ENCODE assay signal across 11 cellular contexts in genomic region chr6:106666290-106667021, GRCh38. TPM values are rescaled to one million over a fixed set of nuclear protein-coding genes. Genes with fewer than 3 reads are reported as not detected.
DNase-seq lines count a peak whose midpoint lies in the region; ATAC-seq, FAIRE-seq and TF ChIP-seq lines count a peak whose summit lies in the region.
"Had no signal": no experiment of that assay in that cellular context is flagged by ENCODE, and none has a peak within 500 bp of the region (broad histone marks: within the 10 kb centered on the region; RNA-seq: fewer than 3 reads in every experiment).

No MANE protein-coding gene starts in this region.

- no peak overlapping the region for H3K4me3 ChIP-seq in endodermal cell (ENCODE audit: low read length)
- H3K4me3 ChIP-seq: cardiac muscle cell had no signal

- TF ChIP-seq CTCF in endodermal cell (conservative IDR thresholded peaks at IDR 0.05) (no peak), progenitor cell of endocrine pancreas (IDR thresholded peaks at IDR 0.05; ENCODE audit: unreplicated experiment) (no peak)

- no peak for DNase-seq in GM12892 (ENCODE audit: insufficient read length)
- peak; percentile 51 for DNase-seq in endodermal cell
- no peak for DNase-seq in NK-92 (lab: John Stamatoyannopoulos, UW; ENCODE audit: unreplicated experiment)
- DNase-seq in progenitor cell of endocrine pancreas (ENCODE audit: low spot score, unreplicated experiment) = no peak
- DNase-seq in midbrain (lab: John Stamatoyannopoulos, UW) = no peak
- DNase-seq in OCI-M1 (lab: John Stamatoyannopoulos, UW) = no peak
- DNase-seq: immature natural killer cell; stimulated activated CD4-positive, alpha-beta T cell treated with anti-CD3 and anti-CD28 coated beads, Interleukin-4, amount 100 ng/mL, for 1 hour had no signal

- H3K4me1 Mint-ChIP-seq in endodermal cell (no peaks in the 10 kb centered on the region), progenitor cell of endocrine pancreas (ENCODE audit: low read depth) (peaks cover 4% of the 10 kb centered on the region)
- H3K4me1 Mint-ChIP-seq: immature natural killer cell had no signal

- no peaks in the 10 kb centered on the region for H3K9me3 Mint-ChIP-seq in endodermal cell
- no peaks in the 10 kb centered on the region for H3K9me3 Mint-ChIP-seq in progenitor cell of endocrine pancreas (ENCODE audit: low read depth)
- H3K9me3 Mint-ChIP-seq: immature natural killer cell had no signal

- ATAC-seq in GM21360 (IDR thresholded peaks at IDR 0.05; ENCODE audit: unreplicated experiment) = peak; percentile 95
- ATAC-seq in HG03139 (IDR thresholded peaks at IDR 0.05; ENCODE audit: unreplicated experiment) = peak; percentile 99

- H3K36me3 Mint-ChIP-seq in endodermal cell (ENCODE audit: low read depth) (peaks cover 32% of the 10 kb centered on the region), progenitor cell of endocrine pancreas (ENCODE audit: insufficient read depth) (peaks cover 29% of the 10 kb centered on the region)

- peaks cover 24% of the 10 kb centered on the region for H3K36me3 ChIP-seq in endodermal cell (ENCODE audit: control insufficient read depth, insufficient read depth, low read length)

- no peaks in the 10 kb centered on the region for H3K9me3 ChIP-seq in endodermal cell (ENCODE audit: control insufficient read depth, low read length)

- no peak overlapping the region for H3K27ac ChIP-seq in endodermal cell (ENCODE audit: low read depth, low read length)
- H3K27ac ChIP-seq: cardiac muscle cell had no signal

- H3K27me3 Mint-ChIP-seq in endodermal cell (ENCODE audit: insufficient read depth) (no peaks in the 10 kb centered on the region), progenitor cell of endocrine pancreas (no peaks in the 10 kb centered on the region)

- H3K4me3 Mint-ChIP-seq in endodermal cell = no peak overlapping the region
- H3K4me3 Mint-ChIP-seq in progenitor cell of endocrine pancreas (ENCODE audit: low read depth) = no peak overlapping the region
- H3K4me3 Mint-ChIP-seq: immature natural killer cell had no signal

- 82 to 85% methylated on average over 5 to 6 of the region's 6 CpGs for WGBS in endodermal cell (ENCODE audit: insufficient coverage in 1 of 2, insufficient read length in 1 of 2), 2 experiments

- no peaks in the 10 kb centered on the region for H3K4me1 ChIP-seq in endodermal cell (ENCODE audit: control insufficient read depth, insufficient read depth, low read length)

- peak overlapping the region; percentile 10 for H3K27ac Mint-ChIP-seq in endodermal cell
- no peak overlapping the region for H3K27ac Mint-ChIP-seq in progenitor cell of endocrine pancreas

- H3K9ac ChIP-seq in endodermal cell (ENCODE audit: extremely low read depth, low read length, poor library complexity, severe bottlenecking) = no peak overlapping the region

- no peak for TF ChIP-seq POLR2A in GM12892 (IDR thresholded peaks at IDR 0.05; ENCODE audit: low read depth, low read length)

- no peaks in the 10 kb centered on the region for H3K27me3 ChIP-seq in endodermal cell (ENCODE audit: control insufficient read depth, insufficient read depth, low read length, poor library complexity, severe bottlenecking)
- H3K27me3 ChIP-seq: cardiac muscle cell had no signal

- peak; percentile 93 for FAIRE-seq in GM12892 (lab: Jason Lieb, UNC)

RNA-seq across cellular contexts. Expression of gene QRSL1, which starts 37.1 kb away (rescaled TPM):
- 10.5 TPM for polyA plus RNA-seq in GM12892 (2012; ENCODE audit: missing spikeins)
- total RNA-seq in endodermal cell (10 to 100 TPM; 10.8 to 12.7 TPM), progenitor cell of endocrine pancreas (17.2 and 18.3 TPM in 2 replicates)
- polyA plus RNA-seq in endodermal cell (2013, experiment 1 of 2) = 14.8 TPM
- polyA plus RNA-seq in endodermal cell (2013, experiment 2 of 2) = 13.9 TPM

RNA-seq across cellular contexts. Expression of gene RTN4IP1, which starts 37.2 kb away (rescaled TPM):
- 7.3 TPM for polyA plus RNA-seq in GM12892 (2012; ENCODE audit: missing spikeins)
- total RNA-seq in endodermal cell = 1 to 10 TPM; 7.1 to 8.9 TPM
- polyA plus RNA-seq in endodermal cell (2013, experiment 1 of 2) = 11.9 TPM
- 10.5 TPM for polyA plus RNA-seq in endodermal cell (2013, experiment 2 of 2)
- 7.1 and 7.5 TPM in 2 replicates for total RNA-seq in progenitor cell of endocrine pancreas
